ENCODE assay signal across 24 cellular contexts in genomic region chr11:22725079-22725478, GRCh38.
"Had no signal": no experiment of that assay in that cellular context is flagged by ENCODE, and none has a peak within 500 bp of the region (broad histone marks: within the 10 kb centered on the region; RNA-seq: fewer than 3 reads in every experiment).

No MANE protein-coding gene starts in this region.

- H3K27me3 Mint-ChIP-seq: activated naive CD8-positive, alpha-beta T cell treated with anti-CD3 and anti-CD28 coated beads for 36 hours; stimulated activated memory B cell treated with anti-CD40 and anti-IgM and Interleukin-4, amounts not matched to agents 10 μg/mL and 1 μg/mL and 100 μg/mL, for 72 hours had no signal

- H3K36me3 Mint-ChIP-seq: activated naive CD8-positive, alpha-beta T cell treated with anti-CD3 and anti-CD28 coated beads for 36 hours; immature natural killer cell; memory B cell; stimulated activated memory B cell treated with anti-CD40 and anti-IgM and Interleukin-4, amounts not matched to agents 10 μg/mL and 1 μg/mL and 100 μg/mL, for 72 hours had no signal

- H3K9me3 Mint-ChIP-seq: activated naive CD8-positive, alpha-beta T cell treated with anti-CD3 and anti-CD28 coated beads for 36 hours; immature natural killer cell; memory B cell; nephron progenitor cell; stimulated activated memory B cell treated with anti-CD40 and anti-IgM and Interleukin-4, amounts not matched to agents 10 μg/mL and 1 μg/mL and 100 μg/mL, for 72 hours had no signal

- H2AFZ ChIP-seq: parathyroid adenoma had no signal

- H3K79me2 ChIP-seq: parathyroid adenoma had no signal

- H3K9me3 ChIP-seq: esophagus squamous epithelium, stomach, suprapubic skin, tibial nerve had no signal

- DNase-seq: activated CD4-positive, alpha-beta T cell treated with anti-CD3 and anti-CD28 coated beads for 4 hours; activated CD4-positive, alpha-beta T cell treated with anti-CD3 and anti-CD28 coated beads, Interleukin-2, amount 50 U/mL, for 48 hours; activated CD4-positive, CD25-positive, alpha-beta regulatory T cell; activated CD8-positive, alpha-beta memory T cell treated with anti-CD3 and anti-CD28 coated beads, Interleukin-2, amount 50 U/mL, for 48 hours; activated naive CD4-positive, alpha-beta T cell treated with Interleukin-2 at 50 U/mL for 16 hours; activated naive CD8-positive, alpha-beta T cell treated with anti-CD3 and anti-CD28 coated beads for 36 hours; activated T-cell treated with anti-CD3 and anti-CD28 coated beads, Interleukin-2, amount 50 U/mL, for 48 hours; amniotic stem cell; central memory CD4-positive, alpha-beta T cell; dorsolateral prefrontal cortex; esophagus squamous epithelium; immature natural killer cell; kidney glomerular epithelial cell; nephron progenitor cell; small intestine; stimulated activated CD4-positive, alpha-beta T cell treated with anti-CD3 and anti-CD28 coated beads, Interleukin-2, amount 100 ng/mL, for 24 hours; stomach; T-helper 17 cell had no signal

- H3K4me1 ChIP-seq: esophagus squamous epithelium, parathyroid adenoma, stomach, suprapubic skin, tibial nerve had no signal

- H3K27ac ChIP-seq: dorsolateral prefrontal cortex, esophagus squamous epithelium, parathyroid adenoma, stomach, suprapubic skin, tibial nerve had no signal

- H3K4me3 ChIP-seq: dorsolateral prefrontal cortex, esophagus squamous epithelium, stomach, suprapubic skin, tibial nerve had no signal

- H3K27ac Mint-ChIP-seq: activated naive CD8-positive, alpha-beta T cell treated with anti-CD3 and anti-CD28 coated beads for 36 hours; immature natural killer cell; memory B cell; nephron progenitor cell; stimulated activated memory B cell treated with anti-CD40 and anti-IgM and Interleukin-4, amounts not matched to agents 10 μg/mL and 1 μg/mL and 100 μg/mL, for 72 hours; T-helper 17 cell had no signal

- H3K4me1 Mint-ChIP-seq: memory B cell; nephron progenitor cell; stimulated activated memory B cell treated with anti-CD40 and anti-IgM and Interleukin-4, amounts not matched to agents 10 μg/mL and 1 μg/mL and 100 μg/mL, for 72 hours; T-helper 17 cell had no signal

- ATAC-seq: sciatic nerve; stimulated activated memory B cell treated with anti-CD40 and anti-IgM and Interleukin-4, amounts not matched to agents 10 μg/mL and 1 μg/mL and 100 μg/mL, for 72 hours; T-helper 17 cell had no signal

- H3K4me3 Mint-ChIP-seq: activated naive CD8-positive, alpha-beta T cell treated with anti-CD3 and anti-CD28 coated beads for 36 hours; immature natural killer cell; memory B cell; nephron progenitor cell; stimulated activated memory B cell treated with anti-CD40 and anti-IgM and Interleukin-4, amounts not matched to agents 10 μg/mL and 1 μg/mL and 100 μg/mL, for 72 hours; T-helper 17 cell had no signal

- H3K27me3 ChIP-seq: dorsolateral prefrontal cortex, esophagus squamous epithelium, stomach, suprapubic skin, tibial nerve had no signal

- H3K36me3 ChIP-seq: esophagus squamous epithelium, stomach, suprapubic skin, tibial nerve had no signal
